Comparison of ENCODE assay signal across 23 cellular contexts in genomic region chr2:241500016-241500415, GRCh38. TPM values are rescaled to one million over a fixed set of nuclear protein-coding genes. Genes with fewer than 3 reads are reported as not detected.
"Had no signal": no experiment of that assay in that cellular context is flagged by ENCODE, and none has a peak within 500 bp of the region (broad histone marks: within the 10 kb centered on the region; RNA-seq: fewer than 3 reads in every experiment).

No MANE protein-coding gene starts in this region.

- H3K27me3 ChIP-seq: SJCRH30 had no signal

- H3K4me3 ChIP-seq: SJCRH30 had no signal

- H3K4me1 ChIP-seq: SJCRH30 had no signal

- H3K27me3 Mint-ChIP-seq: activated naive CD8-positive, alpha-beta T cell treated with anti-CD3 and anti-CD28 coated beads, Interleukin-2, amount 10 ng/mL, durations not matched to agents 7 days and 5 days had no signal

- DNase-seq: activated CD4-positive, alpha-beta T cell treated with anti-CD3 and anti-CD28 coated beads for 48 hours; activated CD4-positive, alpha-beta T cell treated with anti-CD3 and anti-CD28 coated beads, Interleukin-2, amount 50 U/mL, for 4 hours; activated CD4-positive, CD25-positive, alpha-beta regulatory T cell treated with anti-CD3 and anti-CD28 coated beads, Interleukin-2, amount 50 U/mL, for 72 hours; activated CD8-positive, alpha-beta memory T cell treated with anti-CD3 and anti-CD28 coated beads, Interleukin-2, amount 50 U/mL, for 48 hours; activated CD8-positive, alpha-beta T cell treated with anti-CD3 and anti-CD28 coated beads, Interleukin-2, amount 10 ng/mL, durations not matched to agents 7 days and 5 days; activated naive CD4-positive, alpha-beta T cell treated with anti-CD3 and anti-CD28 coated beads, Interleukin-2, amount 50 U/mL, for 16 hours; activated naive CD8-positive, alpha-beta T cell treated with anti-CD3 and anti-CD28 coated beads, Interleukin-2, amount 10 ng/mL, durations not matched to agents 7 days and 5 days; activated T-cell treated with anti-CD3 and anti-CD28 coated beads, Interleukin-2, amount 50 U/mL, for 1 hour; central memory CD4-positive, alpha-beta T cell; KG1; NCI-H1694; NCI-H2171 treated with DMSO at 0.1 percent for 48 hours; NCI-H226; NCI-H526; NCI-H82; Right ventricle myocardium superior; RPMI8226; SJCRH30; T-helper 9 cell had no signal

- H3K27ac Mint-ChIP-seq: activated CD8-positive, alpha-beta T cell treated with anti-CD3 and anti-CD28 coated beads, Interleukin-2, amount 10 ng/mL, durations not matched to agents 7 days and 5 days; activated naive CD8-positive, alpha-beta T cell treated with anti-CD3 and anti-CD28 coated beads, Interleukin-2, amount 10 ng/mL, durations not matched to agents 7 days and 5 days; T-helper 1 cell treated with Interleukin-12 subunit alpha and Interleukin-12 subunit beta and Interleukin-4 antibody, amounts not matched to agents 30 μg/mL and 1 μg/mL, for 36 hours; WTC11 had no signal

- H3K9me3 Mint-ChIP-seq: activated naive CD8-positive, alpha-beta T cell treated with anti-CD3 and anti-CD28 coated beads, Interleukin-2, amount 10 ng/mL, durations not matched to agents 7 days and 5 days; T-helper 1 cell treated with Interleukin-12 subunit alpha and Interleukin-12 subunit beta and Interleukin-4 antibody, amounts not matched to agents 30 μg/mL and 1 μg/mL, for 36 hours; WTC11 had no signal

- H3K27ac ChIP-seq: SJCRH30 had no signal

- ATAC-seq: activated CD8-positive, alpha-beta T cell treated with anti-CD3 and anti-CD28 coated beads, Interleukin-2, amount 10 ng/mL, durations not matched to agents 7 days and 5 days; SK-N-SH treated with all-trans-retinoic acid at 6 μM for 48 hours; WTC11 had no signal

- H3K4me1 Mint-ChIP-seq: activated naive CD8-positive, alpha-beta T cell treated with anti-CD3 and anti-CD28 coated beads, Interleukin-2, amount 10 ng/mL, durations not matched to agents 7 days and 5 days; WTC11 had no signal

- H3K4me3 Mint-ChIP-seq: activated CD8-positive, alpha-beta T cell treated with anti-CD3 and anti-CD28 coated beads, Interleukin-2, amount 10 ng/mL, durations not matched to agents 7 days and 5 days; activated naive CD8-positive, alpha-beta T cell treated with anti-CD3 and anti-CD28 coated beads, Interleukin-2, amount 10 ng/mL, durations not matched to agents 7 days and 5 days; T-helper 1 cell treated with Interleukin-12 subunit alpha and Interleukin-12 subunit beta and Interleukin-4 antibody, amounts not matched to agents 30 μg/mL and 1 μg/mL, for 36 hours; WTC11 had no signal

- H3K36me3 Mint-ChIP-seq: activated naive CD8-positive, alpha-beta T cell treated with anti-CD3 and anti-CD28 coated beads, Interleukin-2, amount 10 ng/mL, durations not matched to agents 7 days and 5 days had no signal

- H3K9me3 ChIP-seq: SJCRH30 had no signal

RNA-seq across cellular contexts. Expression of gene BOK, which starts 58.5 kb away (rescaled TPM):
- total RNA-seq: activated CD8-positive, alpha-beta T cell treated with anti-CD3 and anti-CD28 coated beads, Interleukin-2, amount 10 ng/mL, durations not matched to agents 7 days and 5 days; activated naive CD8-positive, alpha-beta T cell treated with anti-CD3 and anti-CD28 coated beads, Interleukin-2, amount 10 ng/mL, durations not matched to agents 7 days and 5 days; OCI-LY7 had no signal
